ENCODE assay signal across 21 cellular contexts in the genomic region with DNA sequence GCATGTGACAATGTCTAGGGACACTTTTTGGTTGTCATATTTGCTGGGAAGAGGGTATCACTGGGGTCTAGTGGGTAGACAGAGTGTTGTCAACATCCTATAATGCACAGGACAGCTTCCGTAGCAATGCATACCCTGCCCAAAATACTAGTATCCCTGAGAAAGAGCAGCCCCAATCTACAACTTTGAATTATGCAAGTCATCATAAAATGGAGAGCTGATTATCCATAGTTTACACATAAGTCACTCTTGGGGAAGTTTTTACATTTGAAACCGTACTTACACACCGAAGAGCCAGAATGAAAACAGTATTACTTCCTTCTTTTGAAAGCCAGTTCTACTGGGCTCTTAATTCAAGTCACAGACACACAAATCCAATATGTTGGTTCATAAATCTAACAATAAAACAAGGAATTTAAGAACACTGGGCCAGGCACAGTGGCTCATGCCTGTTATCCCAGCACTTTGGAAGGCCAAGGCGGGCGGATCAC. TPM values are rescaled to one million over a fixed set of nuclear protein-coding genes. Genes with fewer than 3 reads are reported as not detected.
A peak's percentile ranks its signal among the peaks of the same experiment; 100 is the strongest.
DNase-seq lines count a peak whose midpoint lies in the region; ATAC-seq, FAIRE-seq and TF ChIP-seq lines count a peak whose summit lies in the region.
"Had no signal": no experiment of that assay in that cellular context is flagged by ENCODE, and none has a peak within 500 bp of the region (broad histone marks: within the 10 kb centered on the region; RNA-seq: fewer than 3 reads in every experiment).

No MANE protein-coding gene starts in this region.

- no peak overlapping the region for H2BK12ac ChIP-seq in H1 (ENCODE audit: low read depth, low read length)

- no peak overlapping the region for H3K56ac ChIP-seq in H1 (replicated peaks; ENCODE audit: insufficient read length, low read depth, low read length)

- no peak overlapping the region for H3K18ac ChIP-seq in H1 (ENCODE audit: extremely low read depth, low read length)

- no peak overlapping the region for H2BK120ac ChIP-seq in H1 (replicated peaks; ENCODE audit: low read depth, low read length)

- H2AK5ac ChIP-seq in H1 (ENCODE audit: low read depth, low read length): no peak overlapping the region

- no peaks in the 10 kb centered on the region; the same call in 1 of the 2 replicates for H3K79me1 ChIP-seq in H1 (ENCODE audit: low read depth, low read length)

- H3K36me3 ChIP-seq in mammary epithelial cell (ENCODE audit: insufficient read depth, low read length) (peaks cover 32% of the 10 kb centered on the region), H1 (ENCODE audit: control insufficient read depth in 2 of 4, insufficient read depth in 4 of 4, low read length in 3 of 4) (peaks cover 0 to 6% (median 2%) of the 10 kb centered on the region in 4 experiments; a peak in 3 of 8 replicates), suprapubic skin (peaks cover 16% of the 10 kb centered on the region)

- DNase-seq in MCF 10A (ENCODE audit: unreplicated experiment) (no peak), mammary epithelial cell (no peak), MV-4-11 (lab: John Stamatoyannopoulos, UW) (peak; percentile 87), H1 (ENCODE audit: low read depth in 1 of 2, low spot score in 2 of 2) (no peak), suprapubic skin (ENCODE audit: low spot score in 2 of 2) (no peak), cerebellum (ENCODE audit: low spot score) (no peak)
- no peak for DNase-seq in stimulated activated naive B cell treated with anti-CD40 and anti-IgM and Interleukin-4, amounts not matched to agents 10 μg/mL and 1 μg/mL and 100 μg/mL, for 72 hours
- DNase-seq: activated T-cell treated with anti-CD3 and anti-CD28 coated beads for 4 hours; BE2C; effector CD8-positive, alpha-beta T cell; HCEC 1CT; heart right ventricle; NCI-H526 treated with DMSO at 0.1 percent for 48 hours; stimulated activated CD4-positive, alpha-beta T cell treated with anti-CD3 and anti-CD28 coated beads, Interleukin-1b, Interleukin-23, amount 100 ng/mL, for 48 hours had no signal

- H3K9me3 ChIP-seq in mammary epithelial cell (replicated peaks; ENCODE audit: insufficient read depth, low read length): no peaks in the 10 kb centered on the region
- no peaks in the 10 kb centered on the region for H3K9me3 ChIP-seq in H1 (ENCODE audit: insufficient read depth in 2 of 2, low read depth in 1 of 2, low read length in 1 of 2)
- no peaks in the 10 kb centered on the region for H3K9me3 ChIP-seq in suprapubic skin
- H3K9me3 ChIP-seq: BE2C, heart right ventricle had no signal

- no peak for TF ChIP-seq RAD21 in H1 (IDR thresholded peaks at IDR 0.05 in 1 of 2, conservative IDR thresholded peaks at IDR 0.05 in 1 of 2; ENCODE audit: low read depth in 2 of 2, low read length in 2 of 2)

- H3K27ac Mint-ChIP-seq in MCF 10A (ENCODE audit: low read depth, unreplicated experiment): peak overlapping the region; percentile 96
- peak overlapping the region; percentile 91 for H3K27ac Mint-ChIP-seq in stimulated activated naive B cell treated with anti-CD40 and anti-IgM and Interleukin-4, amounts not matched to agents 10 μg/mL and 1 μg/mL and 100 μg/mL, for 72 hours
- H3K27ac Mint-ChIP-seq: mesothelial cell of epicardium had no signal

- ATAC-seq in stimulated activated naive B cell treated with anti-CD40 and anti-IgM and Interleukin-4, amounts not matched to agents 10 μg/mL and 1 μg/mL and 100 μg/mL, for 72 hours (replicated peaks): peak; percentile 86
- ATAC-seq in GM21786 (IDR thresholded peaks at IDR 0.05; ENCODE audit: unreplicated experiment): no peak
- ATAC-seq: activated CD4-positive, CD25-positive, alpha-beta regulatory T cell treated with anti-CD3 and anti-CD28 coated beads, Interleukin-2, amount 50 U/mL, for 24 hours; heart right ventricle; right cardiac atrium had no signal

- H3K4me3 Mint-ChIP-seq in MCF 10A (ENCODE audit: unreplicated experiment): no peak overlapping the region
- peak overlapping the region; percentile 39 to 71 for H3K4me3 Mint-ChIP-seq in stimulated activated naive B cell treated with anti-CD40 and anti-IgM and Interleukin-4, amounts not matched to agents 10 μg/mL and 1 μg/mL and 100 μg/mL, for 72 hours
- H3K4me3 Mint-ChIP-seq: mesothelial cell of epicardium had no signal

- BruUV-seq in MCF 10A (replicated peaks; lab: Mats Ljungman, UMichigan): no TSS peak
- BruUV-seq in mammary epithelial cell (replicated peaks; lab: Mats Ljungman, UMichigan): no TSS peak

- no peak overlapping the region for H3K14ac ChIP-seq in H1 (ENCODE audit: insufficient read length)

- H3K27me3 Mint-ChIP-seq in MCF 10A (ENCODE audit: insufficient read depth, unreplicated experiment): no peaks in the 10 kb centered on the region
- no peaks in the 10 kb centered on the region for H3K27me3 Mint-ChIP-seq in stimulated activated naive B cell treated with anti-CD40 and anti-IgM and Interleukin-4, amounts not matched to agents 10 μg/mL and 1 μg/mL and 100 μg/mL, for 72 hours

- no peak for TF ChIP-seq EP300 in H1 (IDR thresholded peaks at IDR 0.05; ENCODE audit: borderline replicate concordance in 1 of 2, low read depth in 2 of 2, low read length in 2 of 2)
- TF ChIP-seq EP300 in suprapubic skin (IDR thresholded peaks at IDR 0.05): no peak

- H3K27me3 ChIP-seq in mammary epithelial cell (ENCODE audit: insufficient read depth, low read length) (no peaks in the 10 kb centered on the region), H1 (replicated peaks in 1 of 4; ENCODE audit: control insufficient read depth in 3 of 4, extremely low read depth in 1 of 4, insufficient read depth in 3 of 4, low read length in 3 of 4) (no peaks in the 10 kb centered on the region), suprapubic skin (no peaks in the 10 kb centered on the region)
- H3K27me3 ChIP-seq: BE2C, cardiac muscle cell, heart right ventricle had no signal

- no peak overlapping the region for H4K91ac ChIP-seq in H1 (replicated peaks; ENCODE audit: insufficient read length, low read length)

- peaks cover 93% of the 10 kb centered on the region for H3K36me3 Mint-ChIP-seq in MCF 10A (ENCODE audit: insufficient read depth, unreplicated experiment)
- H3K36me3 Mint-ChIP-seq in stimulated activated naive B cell treated with anti-CD40 and anti-IgM and Interleukin-4, amounts not matched to agents 10 μg/mL and 1 μg/mL and 100 μg/mL, for 72 hours: peaks cover 14 to 34% of the 10 kb centered on the region in 2 donors

- peaks cover 60% of the 10 kb centered on the region for H3K4me1 Mint-ChIP-seq in MCF 10A (ENCODE audit: insufficient read depth, unreplicated experiment)
- peaks cover 27 to 57% of the 10 kb centered on the region in 2 donors for H3K4me1 Mint-ChIP-seq in stimulated activated naive B cell treated with anti-CD40 and anti-IgM and Interleukin-4, amounts not matched to agents 10 μg/mL and 1 μg/mL and 100 μg/mL, for 72 hours

- H4K20me1 ChIP-seq in mammary epithelial cell (ENCODE audit: insufficient read depth, low read length) (no peaks in the 10 kb centered on the region), H1 (replicated peaks in 1 of 2; ENCODE audit: control insufficient read depth in 1 of 2, insufficient read depth in 2 of 2, low read length in 2 of 2) (peaks cover 0 to 4% of the 10 kb centered on the region in 2 experiments)

- H3K27ac ChIP-seq in mammary epithelial cell (ENCODE audit: insufficient read depth, low read depth, low read length) (no peak overlapping the region), H1 (ENCODE audit: low read depth, low read length) (no peak overlapping the region), suprapubic skin (no peak overlapping the region)
- H3K27ac ChIP-seq: cardiac muscle cell had no signal

- no peak overlapping the region for H3K4me2 ChIP-seq in mammary epithelial cell (ENCODE audit: insufficient read depth, low read depth, low read length)
- H3K4me2 ChIP-seq in H1 (ENCODE audit: insufficient read depth in 1 of 2, low read depth in 2 of 2, low read length in 2 of 2): no peak overlapping the region

- no peak overlapping the region for H2BK20ac ChIP-seq in H1 (ENCODE audit: low read length)

- no peak for FAIRE-seq in H1 (lab: Jason Lieb, UNC)
- FAIRE-seq: GM18507, keratinocyte had no signal

- H4K5ac ChIP-seq in H1 (ENCODE audit: insufficient read length, low read depth, low read length): no peak overlapping the region

- H3K4me1 ChIP-seq in mammary epithelial cell (ENCODE audit: insufficient read depth, low read length) (peaks cover 25% of the 10 kb centered on the region), H1 (replicated peaks in 1 of 4; ENCODE audit: control insufficient read depth in 3 of 4, insufficient read depth in 4 of 4, low read length in 3 of 4) (peaks cover 0 to 5% (median 0%) of the 10 kb centered on the region in 4 experiments; a peak in 1 of 7 replicates), suprapubic skin (peaks cover 14% of the 10 kb centered on the region)
- H3K4me1 ChIP-seq: BE2C had no signal

- intact Hi-C loops in MCF 10A (cut with micrococcal nuclease) (no loop called here), mammary epithelial cell (cut with micrococcal nuclease) (no loop called here)

- H3K23ac ChIP-seq in H1 (ENCODE audit: insufficient read length): no peak overlapping the region

- in situ Hi-C loops in mammary epithelial cell (cut with MboI; ENCODE audit: low sequenced_read_pairs in 2 of 2): no loop called here

- CTCF ChIA-PET in MCF 10A (lab: Yijun Ruan, JAX): interaction anchor here (1.4 to 3.7 kb wide), 4 partner anchors 13 to 130 kb away, joined by 6 to 23 read pairs (median 10); no protein-coding TSS in a partner anchor
- CTCF ChIA-PET in mammary epithelial cell (lab: Charles Lee; ENCODE audit: low non-redundant PET): no interaction called here
- CTCF ChIA-PET in H1 (lab: Charles Lee; ENCODE audit: partially characterized antibody): interaction anchor here (1.3 kb wide), 1 partner anchor 10 kb away, joined by 3 read pairs; no protein-coding TSS in a partner anchor

- no peak overlapping the region for H4K8ac ChIP-seq in H1 (ENCODE audit: extremely low read depth, insufficient read depth, low read length)

- WGBS in mammary epithelial cell (ENCODE audit: low coverage, missing lambda C conversion rate): 98% methylated on average over 5 of the region's 5 CpGs
- WGBS in H1 (ENCODE audit: extremely low coverage in 1 of 2, insufficient coverage in 1 of 2, insufficient read length in 1 of 2, insufficient replicate concordance in 2 of 2, low coverage in 1 of 2, low lambda C conversion rate in 2 of 2, missing lambda C conversion rate in 1 of 2), 2 experiments: 100% methylated on average over 5 of the region's 5 CpGs; no CpG with 5 or more reads in 1 of the 2 experiments
- WGBS in suprapubic skin: 91% methylated on average over 5 of the region's 5 CpGs

- no peak overlapping the region for H2AFZ ChIP-seq in mammary epithelial cell (ENCODE audit: low read depth, low read length)
- H2AFZ ChIP-seq in H1 (ENCODE audit: low read length): no peak overlapping the region

- no peak overlapping the region for H3K4me3 ChIP-seq in mammary epithelial cell (replicated peaks in 1 of 3; ENCODE audit: insufficient read depth in 1 of 3, low read depth in 2 of 3, low read length in 3 of 3)
- H3K4me3 ChIP-seq in H1 (ENCODE audit: extremely low read depth in 1 of 4, insufficient read depth in 2 of 4, low read depth in 3 of 4, low read length in 4 of 4): no peak overlapping the region
- no peak overlapping the region for H3K4me3 ChIP-seq in suprapubic skin
- H3K4me3 ChIP-seq: cardiac muscle cell, heart right ventricle had no signal

- no peak overlapping the region for H3K9ac ChIP-seq in mammary epithelial cell (ENCODE audit: insufficient read depth, low read length)
- H3K9ac ChIP-seq in H1 (replicated peaks in 1 of 4; ENCODE audit: extremely low read depth in 1 of 4, low read depth in 3 of 4, low read length in 3 of 4): no peak overlapping the region

- POLR2A ChIA-PET in MCF 10A (lab: Yijun Ruan, JAX): interaction anchor here (1.1 to 18.3 kb wide), 6 partner anchors 13 to 42 kb away, joined by 3 to 650 read pairs (median 73); no protein-coding TSS in a partner anchor
- POLR2A ChIA-PET in H1 (lab: Charles Lee; ENCODE audit: partially characterized antibody): no interaction called here

- no peaks in the 10 kb centered on the region for H3K9me3 Mint-ChIP-seq in MCF 10A (ENCODE audit: unreplicated experiment)
- H3K9me3 Mint-ChIP-seq in stimulated activated naive B cell treated with anti-CD40 and anti-IgM and Interleukin-4, amounts not matched to agents 10 μg/mL and 1 μg/mL and 100 μg/mL, for 72 hours: no peaks in the 10 kb centered on the region

- dilution Hi-C loops in mammary epithelial cell (cut with HindIII; ENCODE audit: low sequenced_read_pairs): no loop called here

- H2BK15ac ChIP-seq in H1 (ENCODE audit: low read length): no peak overlapping the region

- H3K4ac ChIP-seq in H1 (replicated peaks; ENCODE audit: insufficient read length, low read depth, low read length): no peak overlapping the region

- TF ChIP-seq CTCF in MCF 10A (IDR thresholded peaks at IDR 0.05; ENCODE audit: unreplicated experiment): no peak
- no peak for TF ChIP-seq CTCF in mammary epithelial cell (conservative IDR thresholded peaks at IDR 0.05 in 1 of 2, IDR thresholded peaks at IDR 0.05 in 1 of 2; ENCODE audit: extremely low read depth in 1 of 2, insufficient read depth in 1 of 2, low read depth in 1 of 2, low read length in 2 of 2)
- no peak for TF ChIP-seq CTCF in H1 (IDR thresholded peaks at IDR 0.05; ENCODE audit: control extremely low read depth in 1 of 3, insufficient read depth in 1 of 3, low read depth in 1 of 3, low read length in 3 of 3)
- TF ChIP-seq CTCF in suprapubic skin (IDR thresholded peaks at IDR 0.05): no peak

- H3K79me2 ChIP-seq in mammary epithelial cell (ENCODE audit: insufficient read depth, low read length): peaks cover 84% of the 10 kb centered on the region
- no peaks in the 10 kb centered on the region; a peak in 2 of 4 replicates for H3K79me2 ChIP-seq in H1 (ENCODE audit: control insufficient read depth in 1 of 2, insufficient read depth in 2 of 2, low read length in 2 of 2)

- TF ChIP-seq POLR2A in H1 (IDR thresholded peaks at IDR 0.05; ENCODE audit: control extremely low read depth in 1 of 2, low read depth in 2 of 2, low read length in 2 of 2) (no peak), suprapubic skin (IDR thresholded peaks at IDR 0.05) (no peak)

- H3K23me2 ChIP-seq in H1 (ENCODE audit: low read depth, low read length): no peaks in the 10 kb centered on the region

- H2BK5ac ChIP-seq in H1 (ENCODE audit: low read depth, low read length): no peak overlapping the region

RNA-seq across cellular contexts. Expression of gene RNF145, which starts 21.6 kb away (rescaled TPM):
- total RNA-seq in MCF 10A (2022) (122 and 157 TPM in 2 replicates), mammary epithelial cell (10 to 100 TPM; 63.2 to 78.9 TPM), suprapubic skin (10 to 100 TPM; 37.4 to 57.0 (median 48.2) TPM), cerebellum (71.3 TPM)
- polyA plus RNA-seq in mammary epithelial cell (84.8 TPM), H1 (2011; rRNA removed) (24.4 and 34.2 TPM in 2 replicates)
- 152 TPM for polyA minus RNA-seq in mammary epithelial cell
- total RNA-seq in H1 (2021; fragmentation: NEBNext Ultra II Directional; extraction: Animal tissue kit (Norgen Biotek cat#: 25700)): 70.9 and 72.5 TPM in 2 replicates
- 29.9 TPM for polyA plus RNA-seq in H1 (2011; cell fraction: cytosol; rRNA removed)
- polyA plus RNA-seq in H1 (2011; cell fraction: nucleus; rRNA removed): 11.1 TPM
- polyA plus RNA-seq in H1 (2012, experiment 1 of 2): 44.0 to 60.3 TPM (median 46.9 TPM) in 4 replicates
- polyA plus RNA-seq in H1 (2012, experiment 2 of 2): 7.7 TPM
- polyA plus RNA-seq in H1 (2013, experiment 1 of 2): 42.1 TPM
- 48.5 TPM for polyA plus RNA-seq in H1 (2013, experiment 2 of 2)
- 46.5 and 60.2 TPM in 2 replicates for polyA minus RNA-seq in H1 (2011; rRNA and poly(A)+ RNA removed)
- 22.0 TPM for polyA minus RNA-seq in H1 (2011; cell fraction: cytosol; rRNA and poly(A)+ RNA removed)
- polyA minus RNA-seq in H1 (2011; cell fraction: nucleus; rRNA and poly(A)+ RNA removed): 21.1 TPM
